9 cellular contexts compared by ENCODE assay signal in genomic region chr15:77030928-77031375, GRCh38. TPM values are rescaled to one million over a fixed set of nuclear protein-coding genes. Genes with fewer than 3 reads are reported as not detected.
DNase-seq lines count a peak whose midpoint lies in the region; TF ChIP-seq lines count a peak whose summit lies in the region.
"Had no signal": no experiment of that assay in that cellular context is flagged by ENCODE, and none has a peak within 500 bp of the region (broad histone marks: within the 10 kb centered on the region; RNA-seq: fewer than 3 reads in every experiment).

No MANE protein-coding gene starts in this region.

- H3K9me3 Mint-ChIP-seq in CD14-positive monocyte: peaks cover 0 to 14% (median 4%) of the 10 kb centered on the region in 7 donors

- TF ChIP-seq CTCF in CD14-positive monocyte (IDR thresholded peaks at IDR 0.05) (no peak), coronary artery (IDR thresholded peaks at IDR 0.05) (no peak), esophagus squamous epithelium (IDR thresholded peaks at IDR 0.05) (no peak)

- intact Hi-C loops in CD14-positive monocyte (cut with micrococcal nuclease) (no loop called here), posterior vena cava (cut with DNase I) (loop anchor here in 1 of 2 donors (5.0 kb wide), 1 partner anchor 974 kb away; the partner anchor contains the start of gene TMEM266), esophagus squamous epithelium (cut with DNase I) (no loop called here)

- no peak overlapping the region for H3K4me3 Mint-ChIP-seq in CD14-positive monocyte

- peaks cover 0 to 1% (median 0%) of the 10 kb centered on the region in 3 donors for H3K27me3 Mint-ChIP-seq in CD14-positive monocyte (ENCODE audit: low read depth in 3 of 3)

- H3K4me3 ChIP-seq in H7 (ENCODE audit: insufficient read depth, low read depth, low read length): no peak overlapping the region
- H3K4me3 ChIP-seq in coronary artery: no peak overlapping the region
- H3K4me3 ChIP-seq in esophagus squamous epithelium: no peak overlapping the region

- no CpG with 5 or more reads among the region's 10 CpGs for WGBS in esophagus squamous epithelium, 2 donors

- H3K27ac ChIP-seq in coronary artery: no peak overlapping the region
- no peak overlapping the region for H3K27ac ChIP-seq in esophagus squamous epithelium
- H3K27ac ChIP-seq: parathyroid adenoma had no signal

- DNase-seq in CD14-positive monocyte (ENCODE audit: low spot score): no peak
- DNase-seq in H7: peak; percentile 52
- DNase-seq in coronary artery (ENCODE audit: low spot score): peak; percentile 68
- DNase-seq in posterior vena cava (ENCODE audit: low spot score): peak; percentile 75
- DNase-seq in HPDE6-E6E7 (ENCODE audit: extremely low spot score): no peak
- DNase-seq in NCI-H2227 treated with DMSO at 0.1 percent for 48 hours (lab: John Stamatoyannopoulos, UW): no peak
- DNase-seq in esophagus squamous epithelium (lab: John Stamatoyannopoulos, UW): no peak
- DNase-seq: HCEC 1CT had no signal

- peaks cover 66 to 95% of the 10 kb centered on the region in 2 donors for H3K36me3 Mint-ChIP-seq in CD14-positive monocyte

- H3K4me1 Mint-ChIP-seq in CD14-positive monocyte: no peaks in the 10 kb centered on the region

- H3K36me3 ChIP-seq in H7 (replicated peaks; ENCODE audit: control insufficient read depth, insufficient read depth, low read length) (no peaks in the 10 kb centered on the region), esophagus squamous epithelium (peaks cover 0 to 4% (median 0%) of the 10 kb centered on the region in 3 donors)

- H3K27me3 ChIP-seq in H7 (ENCODE audit: control insufficient read depth, insufficient read depth, low read length): no peaks in the 10 kb centered on the region
- H3K27me3 ChIP-seq in esophagus squamous epithelium: peaks cover 0 to 20% (median 0%) of the 10 kb centered on the region in 4 donors

- H3K27ac Mint-ChIP-seq in CD14-positive monocyte: peak overlapping the region in 4 of 7 donors; percentile 8 to 58 (median 34)

- no peak for TF ChIP-seq POLR2A in esophagus squamous epithelium (IDR thresholded peaks at IDR 0.05)

- no peaks in the 10 kb centered on the region for H3K9me3 ChIP-seq in esophagus squamous epithelium

- H3K4me1 ChIP-seq in esophagus squamous epithelium: peaks cover 0 to 31% (median 0%) of the 10 kb centered on the region in 3 donors
- H3K4me1 ChIP-seq: parathyroid adenoma had no signal

RNA-seq across cellular contexts. Expression of gene PSTPIP1, which starts 36.0 kb away (rescaled TPM):
- 10 to 100 TPM; 85.9 to 86.8 TPM for polyA plus RNA-seq in CD14-positive monocyte
- total RNA-seq in H7 (2014; rRNA removed; shearing (Covaris generic)): 0.21 and 1.3 TPM in 2 replicates
- total RNA-seq in posterior vena cava: 10 to 100 TPM; 12.9 to 18.1 TPM
- total RNA-seq in esophagus squamous epithelium: 1 to 10 TPM in 3 of 4 donors, under 1 TPM in 1; 0.57 to 9.9 (median 5.3) TPM

RNA-seq across cellular contexts. Expression of gene TSPAN3, which starts 40.0 kb away (rescaled TPM):
- 10 to 100 TPM; 53.2 to 68.0 TPM for polyA plus RNA-seq in CD14-positive monocyte
- 153 and 157 TPM in 2 replicates for total RNA-seq in H7 (2014; rRNA removed; shearing (Covaris generic))
- 100 to 1,000 TPM; 111 to 128 TPM for total RNA-seq in posterior vena cava
- total RNA-seq in esophagus squamous epithelium: 100 to 1,000 TPM in 1 of 4 donors, 10 to 100 TPM in 3; 77.3 to 114 (median 87.0) TPM

Comparison
In these comparisons a context has a peak if more than half of its experiments do, and no peak if none do; other contexts are left out.
1. DNase-seq: peak in H7 (single experiment), coronary artery (single experiment) and posterior vena cava (single experiment); none in CD14-positive monocyte (single experiment), HPDE6-E6E7 (single experiment), NCI-H2227 treated with DMSO at 0.1 percent for 48 hours (single experiment) and esophagus squamous epithelium (single experiment).